In the genomic region with DNA sequence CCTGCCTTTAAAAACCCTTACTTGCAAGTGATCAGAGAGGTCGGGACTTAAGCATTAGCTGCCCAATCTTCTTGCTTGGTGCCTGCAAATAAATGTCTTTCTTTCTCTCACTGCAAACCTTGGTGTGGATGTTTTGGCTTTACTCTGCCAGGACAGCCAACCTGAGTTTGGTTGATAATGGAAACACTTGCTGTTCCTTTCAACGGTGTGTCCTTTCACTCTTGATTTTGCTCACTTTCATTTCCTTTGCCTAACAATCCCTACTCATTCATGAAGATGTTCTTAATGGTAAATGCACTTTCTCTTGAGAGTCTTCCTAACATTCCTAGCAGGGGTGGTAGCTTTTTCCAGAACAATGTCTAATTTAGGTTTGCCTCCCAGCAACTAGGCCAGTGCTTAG, we compare ENCODE assay signal across 31 cellular contexts.
"Had no signal": no experiment of that assay in that cellular context is flagged by ENCODE, and none has a peak within 500 bp of the region (broad histone marks: within the 10 kb centered on the region; RNA-seq: fewer than 3 reads in every experiment).

No MANE protein-coding gene starts in this region.

- H3K27ac Mint-ChIP-seq: activated CD4-positive, alpha-beta memory T cell treated with anti-CD3 and anti-CD28 coated beads for 36 hours; activated naive CD4-positive, alpha-beta T cell treated with anti-CD3 and anti-CD28 coated beads for 36 hours; activated naive CD8-positive, alpha-beta T cell; activated naive CD8-positive, alpha-beta T cell treated with anti-CD3 and anti-CD28 coated beads, Interleukin-2, amount 50 U/mL, for 24 hours; activated T-helper 1 cell treated with anti-CD3 and anti-CD28 coated beads, Interleukin-12 subunit alpha, Interleukin-12 subunit beta, Interleukin-2, Interleukin-4 antibody, amounts not matched to agents 30 ng/mL and 10 ng/mL and 1 ng/mL, durations not matched to agents 14 hours and 24 hours and 36 hours; brain; T-helper 1 cell treated with Interleukin-12 subunit alpha and Interleukin-12 subunit beta and Interleukin-4 antibody, amounts not matched to agents 30 μg/mL and 1 μg/mL, for 36 hours; T-helper 2 cell treated with Interferon-gamma antibody and Interleukin-4, amounts not matched to agents 5 μg/mL and 100 μg/mL, for 36 hours had no signal

- H3K36me3 ChIP-seq: SJSA1 had no signal

- H3K4me1 Mint-ChIP-seq: activated naive CD8-positive, alpha-beta T cell treated with anti-CD3 and anti-CD28 coated beads, Interleukin-2, amount 50 U/mL, for 24 hours had no signal

- H3K4me3 Mint-ChIP-seq: activated CD4-positive, alpha-beta memory T cell treated with anti-CD3 and anti-CD28 coated beads for 36 hours; activated naive CD4-positive, alpha-beta T cell treated with anti-CD3 and anti-CD28 coated beads for 36 hours; activated naive CD8-positive, alpha-beta T cell; activated naive CD8-positive, alpha-beta T cell treated with anti-CD3 and anti-CD28 coated beads, Interleukin-2, amount 50 U/mL, for 24 hours; activated T-cell treated with anti-CD3 and anti-CD28 coated beads, Interleukin-2, amount 50 U/mL, for 4 hours; activated T-helper 1 cell treated with anti-CD3 and anti-CD28 coated beads, Interleukin-12 subunit alpha, Interleukin-12 subunit beta, Interleukin-2, Interleukin-4 antibody, amounts not matched to agents 30 ng/mL and 10 ng/mL and 1 ng/mL, durations not matched to agents 14 hours and 24 hours and 36 hours; brain; T-helper 1 cell treated with Interleukin-12 subunit alpha and Interleukin-12 subunit beta and Interleukin-4 antibody, amounts not matched to agents 30 μg/mL and 1 μg/mL, for 36 hours; T-helper 2 cell treated with Interferon-gamma antibody and Interleukin-4, amounts not matched to agents 5 μg/mL and 100 μg/mL, for 36 hours had no signal

- H3K36me3 Mint-ChIP-seq: activated CD4-positive, alpha-beta memory T cell treated with anti-CD3 and anti-CD28 coated beads for 36 hours; activated naive CD8-positive, alpha-beta T cell; brain had no signal

- DNase-seq: activated CD4-positive, alpha-beta memory T cell treated with anti-CD3 and anti-CD28 coated beads for 36 hours; activated CD4-positive, alpha-beta T cell treated with anti-CD3 and anti-CD28 coated beads for 4 hours; activated CD4-positive, alpha-beta T cell treated with anti-CD3 and anti-CD28 coated beads, Interleukin-2, amount 50 U/mL, for 1 hour; activated CD8-positive, alpha-beta memory T cell treated with anti-CD3 and anti-CD28 coated beads, Interleukin-2, amount 50 U/mL, for 4 hours; activated gamma-delta T cell treated with Interleukin-2 at 50 U/mL for 16 hours; activated naive CD4-positive, alpha-beta T cell treated with anti-CD3 and anti-CD28 coated beads for 36 hours; activated naive CD8-positive, alpha-beta T cell treated with anti-CD3 and anti-CD28 coated beads, Interleukin-2, amount 50 U/mL, for 24 hours; activated T-cell treated with anti-CD3 and anti-CD28 coated beads for 4 hours; activated T-cell treated with anti-CD3 and anti-CD28 coated beads, Interleukin-2, amount 50 U/mL, for 4 hours; anterior cingulate cortex; caudate nucleus; cerebellar nuclear complex; NCI-H1105; NCI-H1417 treated with DMSO at 0.1 percent for 48 hours; NCI-H1694; NCI-H1930; NCI-H2081 treated with DMSO at 0.1 percent for 48 hours; NCI-H226; NCI-H446 treated with DMSO at 0.1 percent for 48 hours; NCI-H524; RPMI8226; SHP77 treated with DMSO at 0.1 percent for 48 hours; SK-N-SH had no signal

- H3K27ac ChIP-seq: SJSA1 had no signal

- ATAC-seq: activated CD4-positive, CD25-positive, alpha-beta regulatory T cell treated with anti-CD3 and anti-CD28 coated beads, Interleukin-2, amount 50 U/mL, for 24 hours; activated naive CD8-positive, alpha-beta T cell treated with anti-CD3 and anti-CD28 coated beads, Interleukin-2, amount 50 U/mL, for 24 hours; activated T-cell treated with anti-CD3 and anti-CD28 coated beads, Interleukin-2, amount 50 U/mL, for 4 hours; Panc1 had no signal

- H3K27me3 Mint-ChIP-seq: activated CD4-positive, alpha-beta memory T cell treated with anti-CD3 and anti-CD28 coated beads for 36 hours had no signal

- H3K4me1 ChIP-seq: SJSA1 had no signal

- H3K9me3 Mint-ChIP-seq: activated CD4-positive, alpha-beta memory T cell treated with anti-CD3 and anti-CD28 coated beads for 36 hours; activated naive CD4-positive, alpha-beta T cell treated with anti-CD3 and anti-CD28 coated beads for 36 hours; activated naive CD8-positive, alpha-beta T cell treated with anti-CD3 and anti-CD28 coated beads, Interleukin-2, amount 50 U/mL, for 24 hours; activated T-cell treated with anti-CD3 and anti-CD28 coated beads, Interleukin-2, amount 50 U/mL, for 4 hours; activated T-helper 1 cell treated with anti-CD3 and anti-CD28 coated beads, Interleukin-12 subunit alpha, Interleukin-12 subunit beta, Interleukin-2, Interleukin-4 antibody, amounts not matched to agents 30 ng/mL and 10 ng/mL and 1 ng/mL, durations not matched to agents 14 hours and 24 hours and 36 hours; T-helper 1 cell treated with Interleukin-12 subunit alpha and Interleukin-12 subunit beta and Interleukin-4 antibody, amounts not matched to agents 30 μg/mL and 1 μg/mL, for 36 hours; T-helper 2 cell treated with Interferon-gamma antibody and Interleukin-4, amounts not matched to agents 5 μg/mL and 100 μg/mL, for 36 hours had no signal

- H3K9me3 ChIP-seq: SJSA1, SK-N-SH had no signal

- H3K4me3 ChIP-seq: SJSA1 had no signal
